In genomic region chr3:13064964-13065363, GRCh38 we compare ENCODE assay signal across 17 cellular contexts. TPM values are rescaled to one million over a fixed set of nuclear protein-coding genes. Genes with fewer than 3 reads are reported as not detected.
A peak's percentile ranks its signal among the peaks of the same experiment; 100 is the strongest.
DNase-seq lines count a peak whose midpoint lies in the region; ATAC-seq and TF ChIP-seq lines count a peak whose summit lies in the region.
"Had no signal": no experiment of that assay in that cellular context is flagged by ENCODE, and none has a peak within 500 bp of the region (broad histone marks: within the 10 kb centered on the region; RNA-seq: fewer than 3 reads in every experiment).

No MANE protein-coding gene starts in this region.

- no peak overlapping the region for H3K4me3 ChIP-seq in HEK293 (ENCODE audit: low read depth, low read length)

- H3K9me3 ChIP-seq in HEK293 (ENCODE audit: control insufficient read depth, insufficient read depth, low read depth, low read length) (no peaks in the 10 kb centered on the region), T-helper 17 cell (ENCODE audit: control insufficient read depth, low read length, poor library complexity, severe bottlenecking) (no peaks in the 10 kb centered on the region)

- H3K4me1 Mint-ChIP-seq in T-helper 17 cell: peaks cover 12% of the 10 kb centered on the region
- peaks cover 40% of the 10 kb centered on the region for H3K4me1 Mint-ChIP-seq in memory B cell

- no peaks in the 10 kb centered on the region for H3K36me3 ChIP-seq in HEK293 (ENCODE audit: control insufficient read depth in 2 of 2, insufficient read depth in 1 of 2, low read length in 2 of 2)

- peak; percentile 42 for DNase-seq in A172 (ENCODE audit: low spot score)
- DNase-seq in T-helper 17 cell: no peak
- DNase-seq in memory B cell (ENCODE audit: low spot score in 2 of 2): no peak
- DNase-seq in stimulated activated CD4-positive, alpha-beta T cell treated with anti-CD3 and anti-CD28 coated beads, Interleukin-15, amount 100 ng/mL, for 24 hours: no peak
- DNase-seq in HEK293T (ENCODE audit: extremely low spot score): no peak
- no peak for DNase-seq in SIG-M5 (lab: John Stamatoyannopoulos, UW)
- DNase-seq: EL, H7, Kasumi-1, NCI-H1417, NCI-H187 treated with DMSO at 0.1 percent for 48 hours, NCI-H446 treated with DMSO at 0.1 percent for 48 hours, NCI-H774, PC-3 had no signal

- H3K4me3 Mint-ChIP-seq in T-helper 17 cell: no peak overlapping the region
- peak overlapping the region; percentile 54 for H3K4me3 Mint-ChIP-seq in memory B cell

- no peak for ATAC-seq in T-helper 17 cell
- no peak for ATAC-seq in memory B cell (ENCODE audit: low read depth)
- no peak for ATAC-seq in GM19397 (IDR thresholded peaks at IDR 0.05; ENCODE audit: unreplicated experiment)
- ATAC-seq: PC-3 had no signal

- H3K27ac Mint-ChIP-seq in T-helper 17 cell (peak overlapping the region; percentile 19), memory B cell (no peak overlapping the region)

- H3K27ac ChIP-seq in HEK293 (ENCODE audit: extremely low read depth, low read depth, low read length): no peak overlapping the region
- H3K27ac ChIP-seq: C4-2B had no signal

- no peaks in the 10 kb centered on the region for H3K4me1 ChIP-seq in HEK293 (ENCODE audit: control insufficient read depth, insufficient read depth, low read length)

- POLR2A ChIA-PET in HEK293 (lab: Yijun Ruan, JAX) (interaction anchor here (0.6 kb wide), 1 partner anchor 43 kb away, joined by 4 read pairs; no protein-coding TSS in a partner anchor), HEK293T (lab: Yijun Ruan, JAX) (no interaction called here)

- H3K9me3 Mint-ChIP-seq in memory B cell: no peaks in the 10 kb centered on the region

- no peak for TF ChIP-seq CTCF in HEK293 (tag by site-specific recombination; IDR thresholded peaks at IDR 0.05)

- CTCF ChIA-PET in HEK293 (lab: Yijun Ruan, JAX) (interaction anchor here (0.6 kb wide), 3 partner anchors 82 to 1271 kb away, joined by 3 read pairs; no protein-coding TSS in a partner anchor), HEK293T (lab: Yijun Ruan, JAX) (no interaction called here)

- H3K36me3 Mint-ChIP-seq in T-helper 17 cell (ENCODE audit: low read depth) (no peaks in the 10 kb centered on the region), memory B cell (peaks cover 7% of the 10 kb centered on the region)

- no peaks in the 10 kb centered on the region for H3K27me3 Mint-ChIP-seq in T-helper 17 cell
- no peaks in the 10 kb centered on the region for H3K27me3 Mint-ChIP-seq in memory B cell

TF ChIP-seq in HEK293, 187 proteins besides CTCF, POLR2A, EP300 and RAD21:
- TF ChIP-seq GLIS1 (tag by site-specific recombination; IDR thresholded peaks at IDR 0.05) (peak; percentile 79), ATF2 (tag by site-specific recombination; IDR thresholded peaks at IDR 0.05; ENCODE audit: low read depth) (no peak)
TF ChIP-seq in HEK293: peak in this region for 1.

TF ChIP-seq in HEK293T, 16 proteins besides CTCF, POLR2A, EP300 and RAD21:
- TF ChIP-seq TARDBP (IDR thresholded peaks at IDR 0.05) (no peak), BHLHE40 (IDR thresholded peaks at IDR 0.05; ENCODE audit: borderline replicate concordance) (no peak), NFRKB (IDR thresholded peaks at IDR 0.05) (no peak), ZNF384 (IDR thresholded peaks at IDR 0.05) (no peak), ARNT (IDR thresholded peaks at IDR 0.05) (no peak), LEF1 (IDR thresholded peaks at IDR 0.05; ENCODE audit: borderline replicate concordance) (no peak), FOXM1 (IDR thresholded peaks at IDR 0.05; ENCODE audit: borderline replicate concordance) (no peak), FOXA1 (IDR thresholded peaks at IDR 0.05) (no peak), CTBP1 (IDR thresholded peaks at IDR 0.05; ENCODE audit: borderline replicate concordance) (no peak), PKNOX1 (IDR thresholded peaks at IDR 0.05) (no peak), SUZ12 (IDR thresholded peaks at IDR 0.05) (no peak), FOXK2 (IDR thresholded peaks at IDR 0.05) (no peak), ELF4 (IDR thresholded peaks at IDR 0.05) (no peak), SP1 (IDR thresholded peaks at IDR 0.05) (no peak)

RNA-seq across cellular contexts. Expression of gene IQSEC1, which starts 8.3 kb away (rescaled TPM):
- total RNA-seq in A172 (2014; rRNA removed; shearing (Covaris generic)): 22.5 and 25.8 TPM in 2 replicates
- total RNA-seq in T-helper 17 cell: 100 to 1,000 TPM; 114 to 128 TPM
